In the genomic region with DNA sequence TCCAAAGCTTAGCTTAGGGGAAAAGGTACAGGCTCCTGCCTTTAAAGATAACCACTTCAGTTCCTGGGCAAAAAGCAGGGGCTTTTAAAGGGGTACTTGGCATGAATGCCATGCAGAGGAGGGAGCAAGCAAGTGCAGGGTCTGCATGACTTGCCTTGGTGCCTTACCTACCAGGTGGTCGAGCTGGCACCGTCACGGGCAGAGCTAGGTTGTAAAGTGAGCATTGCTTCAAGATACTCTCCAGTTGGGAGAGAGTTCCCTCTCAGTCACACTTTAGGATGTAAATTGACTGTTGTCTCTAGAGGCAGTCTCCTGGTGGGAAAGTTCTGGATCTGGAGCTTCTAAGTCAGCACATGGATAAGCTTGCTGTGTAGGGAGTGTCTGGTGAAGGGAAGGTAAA, we compare ENCODE assay signal across 18 cellular contexts.
"Had no signal": no experiment of that assay in that cellular context is flagged by ENCODE, and none has a peak within 500 bp of the region (broad histone marks: within the 10 kb centered on the region; RNA-seq: fewer than 3 reads in every experiment).

No MANE protein-coding gene starts in this region.

- H3K4me3 ChIP-seq: body of pancreas, coronary artery, pancreas, sigmoid colon, tibial artery had no signal

- H3K9me3 Mint-ChIP-seq: activated CD4-positive, alpha-beta memory T cell treated with anti-CD3 and anti-CD28 coated beads for 36 hours; activated T-cell treated with anti-CD3 and anti-CD28 coated beads, Interleukin-2, amount 50 U/mL, for 4 hours; central memory CD8-positive, alpha-beta T cell; mesothelial cell of epicardium; T-cell had no signal

- DNase-seq: activated CD4-positive, alpha-beta memory T cell treated with anti-CD3 and anti-CD28 coated beads for 36 hours; activated CD4-positive, alpha-beta T cell treated with anti-CD3 and anti-CD28 coated beads for 1 hour; activated CD8-positive, alpha-beta memory T cell treated with anti-CD3 and anti-CD28 coated beads, Interleukin-2, amount 10 ng/mL, durations not matched to agents 7 days and 5 days; activated gamma-delta T cell; activated T-cell treated with anti-CD3 and anti-CD28 coated beads, Interleukin-2, amount 50 U/mL, for 4 hours; amygdala; body of pancreas; effector CD8-positive, alpha-beta T cell; foreskin fibroblast; pancreas; sigmoid colon; stimulated activated CD4-positive, alpha-beta T cell treated with anti-CD3 and anti-CD28 coated beads, Interleukin-1b, Interleukin-23, amount 100 ng/mL, for 48 hours; T-cell; tibial artery had no signal

- H3K9me3 ChIP-seq: body of pancreas, pancreas, sigmoid colon, tibial artery had no signal

- H3K4me1 Mint-ChIP-seq: mesothelial cell of epicardium had no signal

- H3K27ac ChIP-seq: body of pancreas, coronary artery, pancreas, sigmoid colon, tibial artery had no signal

- ATAC-seq: activated CD8-positive, alpha-beta memory T cell treated with anti-CD3 and anti-CD28 coated beads, Interleukin-2, amount 10 ng/mL, durations not matched to agents 7 days and 5 days; activated T-cell treated with anti-CD3 and anti-CD28 coated beads, Interleukin-2, amount 50 U/mL, for 4 hours; body of pancreas; pancreas; T-cell had no signal

- H3K4me3 Mint-ChIP-seq: activated CD4-positive, alpha-beta memory T cell treated with anti-CD3 and anti-CD28 coated beads for 36 hours; activated CD8-positive, alpha-beta memory T cell treated with anti-CD3 and anti-CD28 coated beads, Interleukin-2, amount 10 ng/mL, durations not matched to agents 7 days and 5 days; activated naive CD8-positive, alpha-beta T cell; activated T-cell treated with anti-CD3 and anti-CD28 coated beads, Interleukin-2, amount 50 U/mL, for 4 hours; central memory CD8-positive, alpha-beta T cell; mesothelial cell of epicardium; T-cell had no signal

- H3K27me3 ChIP-seq: body of pancreas, pancreas, sigmoid colon, tibial artery had no signal

- H3K27ac Mint-ChIP-seq: activated CD4-positive, alpha-beta memory T cell treated with anti-CD3 and anti-CD28 coated beads for 36 hours; activated CD8-positive, alpha-beta memory T cell treated with anti-CD3 and anti-CD28 coated beads, Interleukin-2, amount 10 ng/mL, durations not matched to agents 7 days and 5 days; activated naive CD8-positive, alpha-beta T cell; mesothelial cell of epicardium; T-cell had no signal

- H3K27me3 Mint-ChIP-seq: activated CD4-positive, alpha-beta memory T cell treated with anti-CD3 and anti-CD28 coated beads for 36 hours; activated CD8-positive, alpha-beta memory T cell treated with anti-CD3 and anti-CD28 coated beads, Interleukin-2, amount 10 ng/mL, durations not matched to agents 7 days and 5 days; activated naive CD8-positive, alpha-beta T cell; central memory CD8-positive, alpha-beta T cell; T-cell had no signal
